18 cellular contexts compared by ENCODE assay signal in the genomic region with DNA sequence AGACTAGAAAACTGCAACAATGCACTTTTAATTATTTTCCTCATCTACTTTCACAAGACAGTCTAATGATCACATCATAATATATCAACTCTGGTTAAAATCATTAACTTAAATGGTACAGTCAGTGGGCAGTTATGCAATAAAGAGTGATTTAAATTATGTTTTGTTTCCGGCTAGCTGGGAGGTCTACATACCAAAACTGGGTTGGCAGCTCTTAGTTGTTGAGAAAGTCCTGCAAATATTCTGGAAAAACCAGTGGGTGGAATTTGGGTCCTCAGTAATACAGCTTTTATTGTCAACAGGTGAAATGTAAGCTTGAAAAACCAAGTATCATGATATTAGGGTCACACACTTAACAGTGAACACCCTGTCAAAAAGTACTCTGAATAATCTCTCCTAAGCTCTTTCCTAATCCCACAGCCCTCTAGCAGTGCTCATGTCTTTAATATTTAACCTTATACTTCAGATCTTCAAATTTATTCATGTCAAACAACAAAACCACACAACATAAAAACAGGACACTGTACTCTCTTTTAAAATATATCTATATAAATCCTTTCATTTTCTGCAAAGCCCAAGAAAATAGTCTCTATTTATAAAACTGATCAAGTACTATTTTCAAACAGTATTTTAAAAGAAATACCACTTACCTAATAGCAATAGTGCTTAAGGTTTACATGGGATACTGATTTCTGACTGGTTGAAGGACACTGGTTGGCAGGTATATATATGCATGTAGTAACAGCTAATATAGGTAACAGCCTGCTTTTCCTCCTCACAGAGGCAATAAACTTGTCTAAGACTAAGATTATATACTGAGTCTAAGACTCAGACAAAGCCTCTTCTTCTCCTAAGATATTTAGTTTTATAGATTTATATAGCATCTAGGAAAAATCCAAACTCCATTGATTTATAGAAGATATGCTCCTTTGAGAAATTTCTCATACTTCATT.
DNase-seq lines count a peak whose midpoint lies in the region; ATAC-seq, FAIRE-seq and TF ChIP-seq lines count a peak whose summit lies in the region.
"Had no signal": no experiment of that assay in that cellular context is flagged by ENCODE, and none has a peak within 500 bp of the region (broad histone marks: within the 10 kb centered on the region; RNA-seq: fewer than 3 reads in every experiment).

No MANE protein-coding gene starts in this region.

- H3K4me3 ChIP-seq in liver (ENCODE audit: low read depth in 1 of 3, low read length in 3 of 3) (no peak overlapping the region), HepG2 (replicated peaks in 1 of 3; ENCODE audit: insufficient read depth in 1 of 3, low read depth in 2 of 3, low read length in 3 of 3) (no peak overlapping the region), ovary (no peak overlapping the region)
- H3K4me3 ChIP-seq: cardiac muscle cell, heart left ventricle, tibial artery had no signal

- in situ Hi-C loops in HepG2 (cut with HindIII; ENCODE audit: extremely low pct_ligation_motif_present, low pct_unique_long_range_greater_than_20kb) = no loop called here

- H3K4me2 ChIP-seq in HepG2 (ENCODE audit: low read depth, low read length) = no peak overlapping the region

- H3K9me3 ChIP-seq in liver (ENCODE audit: control insufficient read depth in 4 of 4, low read length in 3 of 4) (no peaks in the 10 kb centered on the region), HepG2 (ENCODE audit: low read length) (no peaks in the 10 kb centered on the region), ovary (no peaks in the 10 kb centered on the region)
- H3K9me3 ChIP-seq: heart left ventricle, tibial artery had no signal

- H3K4me1 ChIP-seq in liver (ENCODE audit: control insufficient read depth in 4 of 4, insufficient read depth in 4 of 4, low read length in 3 of 4) = peaks cover 4 to 39% (median 24%) of the 10 kb centered on the region in 4 donors
- peaks cover 7% of the 10 kb centered on the region for H3K4me1 ChIP-seq in HepG2 (ENCODE audit: insufficient read depth, low read length)
- H3K4me1 ChIP-seq in ovary (ENCODE audit: insufficient read depth) = no peaks in the 10 kb centered on the region

- FAIRE-seq in HepG2 (lab: Jason Lieb, UNC) (no peak), endometrium (lab: Jason Lieb, UNC) (peak; percentile 80)
- FAIRE-seq: GM19239 had no signal

- 36% methylated on average over 1 of the region's 1 CpG for WGBS in liver
- WGBS in HepG2 (ENCODE audit: low lambda C conversion rate) = 96% methylated on average over 1 of the region's 1 CpG
- WGBS in ovary, 3 donors = 69 to 78% (median 73%) methylated on average over 1 of the region's 1 CpG

- H3K27me3 ChIP-seq in liver (ENCODE audit: control insufficient read depth in 4 of 4, insufficient read depth in 4 of 4, low read length in 3 of 4) (no peaks in the 10 kb centered on the region), HepG2 (ENCODE audit: control insufficient read depth in 1 of 2, insufficient read depth in 2 of 2, low read length in 2 of 2) (no peaks in the 10 kb centered on the region), ovary (no peaks in the 10 kb centered on the region)
- H3K27me3 ChIP-seq: cardiac muscle cell, heart left ventricle, tibial artery had no signal

- TF ChIP-seq POLR2A in HepG2 (IDR thresholded peaks at IDR 0.05; ENCODE audit: insufficient read depth in 1 of 2, low read depth in 2 of 2, low read length in 2 of 2) = no peak
- no peak for TF ChIP-seq POLR2A in ovary (IDR thresholded peaks at IDR 0.05)

- no peaks in the 10 kb centered on the region for H3K79me2 ChIP-seq in HepG2 (ENCODE audit: insufficient read depth, low read length)

- BruUV-seq in HepG2 (replicated peaks; lab: Mats Ljungman, UMichigan) = no TSS peak

- H3K27ac ChIP-seq in liver (ENCODE audit: low read depth in 1 of 2, low read length in 2 of 2) (peak overlapping the region; percentile 39 to 63), HepG2 (ENCODE audit: extremely low read length, insufficient read depth, low read length) (no peak overlapping the region), ovary (no peak overlapping the region)
- H3K27ac ChIP-seq: cardiac muscle cell, heart left ventricle, tibial artery had no signal

- CTCF ChIA-PET in HepG2 (lab: Yijun Ruan, JAX; ENCODE audit: low intra/inter-chr PET ratio, low total read pairs) = no interaction called here

- no peak overlapping the region for H3K9ac ChIP-seq in liver (ENCODE audit: low read depth in 1 of 2, low read length in 2 of 2)
- H3K9ac ChIP-seq in HepG2 (ENCODE audit: insufficient read depth, low read depth, low read length) = no peak overlapping the region

- TF ChIP-seq EP300 in HepG2 (IDR thresholded peaks at IDR 0.05; ENCODE audit: low read depth in 2 of 2, low read length in 2 of 2) = no peak
- no peak for TF ChIP-seq EP300 in HepG2 (CRISPR knock-in tag; IDR thresholded peaks at IDR 0.05; ENCODE audit: borderline replicate concordance)
- TF ChIP-seq EP300 in ovary (IDR thresholded peaks at IDR 0.05) = no peak

- H4K20me1 ChIP-seq in HepG2 (ENCODE audit: insufficient read depth, low read length) = no peaks in the 10 kb centered on the region

- H2AFZ ChIP-seq in HepG2 (ENCODE audit: low read length) = no peak overlapping the region

- H3K36me3 ChIP-seq in liver (ENCODE audit: control insufficient read depth in 4 of 4, insufficient read depth in 3 of 4, low read depth in 1 of 4, low read length in 3 of 4) = no peaks in the 10 kb centered on the region
- H3K36me3 ChIP-seq in HepG2 (replicated peaks in 1 of 2; ENCODE audit: control insufficient read depth in 1 of 2, insufficient read depth in 2 of 2, low read length in 2 of 2) = no peaks in the 10 kb centered on the region
- no peaks in the 10 kb centered on the region for H3K36me3 ChIP-seq in ovary
- H3K36me3 ChIP-seq: cardiac muscle cell, heart left ventricle, tibial artery had no signal

- TF ChIP-seq RAD21 in liver (IDR thresholded peaks at IDR 0.05) = peak in 1 of 2 donors; percentile 13
- no peak for TF ChIP-seq RAD21 in HepG2 (CRISPR knock-in tag; IDR thresholded peaks at IDR 0.05)

- TF ChIP-seq CTCF in liver (IDR thresholded peaks at IDR 0.05; ENCODE audit: low read depth, low read length, missing input control) (no peak), HepG2 (CRISPR knock-in tag; IDR thresholded peaks at IDR 0.05) (no peak), ovary (IDR thresholded peaks at IDR 0.05) (no peak)

- ATAC-seq in HepG2 (no peak), left lobe of liver (peak; percentile 60), GM18520 (IDR thresholded peaks at IDR 0.05; ENCODE audit: unreplicated experiment) (no peak), GM21390 (IDR thresholded peaks at IDR 0.05; ENCODE audit: unreplicated experiment) (no peak)
- ATAC-seq: heart left ventricle; naive thymus-derived CD8-positive, alpha-beta T cell had no signal

- intact Hi-C loops in HepG2 (cut with micrococcal nuclease; ENCODE audit: unreplicated experiment) (no loop called here), ovary (cut with DNase I) (no loop called here), posterior cingulate gyrus (cut with DNase I) (no loop called here)

- POLR2A ChIA-PET in HepG2 (lab: Yijun Ruan, JAX) = interaction anchor here (0.9 kb wide), 1 partner anchor 104 kb away, joined by 3 read pairs; a partner anchor contains a TSS

- DNase-seq in HepG2 (ENCODE audit: low spot score) = no peak
- no peak for DNase-seq in left lobe of liver (ENCODE audit: low spot score)
- no peak for DNase-seq in ovary
- DNase-seq in posterior cingulate gyrus = no peak
- DNase-seq: activated naive CD4-positive, alpha-beta T cell treated with Interleukin-2 at 50 U/mL for 16 hours; GF-D8; heart left ventricle; MM.1S; naive thymus-derived CD8-positive, alpha-beta T cell; NK-92 treated with Interleukin-12 subunit alpha and Interleukin-12 subunit beta, amount 100 ng/mL, for 24 hours; stimulated activated CD4-positive, alpha-beta T cell treated with anti-CD3 and anti-CD28 coated beads, Interleukin-2, amount 100 ng/mL, for 48 hours; tibial artery had no signal

TF ChIP-seq in liver, 16 proteins besides CTCF, POLR2A, EP300 and RAD21:
- TF ChIP-seq EGR1 (IDR thresholded peaks at IDR 0.05; ENCODE audit: low read depth in 2 of 2) (no peak), SP1 (IDR thresholded peaks at IDR 0.05) (peak; percentile 44)

TF ChIP-seq in HepG2, 621 proteins besides CTCF, POLR2A, EP300 and RAD21:
- TF ChIP-seq ZKSCAN8 (CRISPR knock-in tag; IDR thresholded peaks at IDR 0.05; ENCODE audit: borderline replicate concordance) (no peak), RARG (CRISPR knock-in tag; IDR thresholded peaks at IDR 0.05; ENCODE audit: low read depth) (no peak), ZBTB1 (CRISPR knock-in tag; IDR thresholded peaks at IDR 0.05; ENCODE audit: borderline replicate concordance) (no peak), RBAK (CRISPR knock-in tag; IDR thresholded peaks at IDR 0.05) (no peak), NFYC (CRISPR knock-in tag; IDR thresholded peaks at IDR 0.05) (no peak), KDM2A (CRISPR knock-in tag; IDR thresholded peaks at IDR 0.05; ENCODE audit: borderline replicate concordance, low read depth) (no peak), ZSCAN25 (CRISPR knock-in tag; IDR thresholded peaks at IDR 0.05) (no peak)

Comparison
In these comparisons a context has a peak if more than half of its experiments do, and no peak if none do; other contexts are left out.
1. H3K27ac ChIP-seq: peak in liver (2 of 2); none in HepG2 (single experiment) and ovary (0 of 2).